Comparison of ENCODE assay signal across 8 cellular contexts in genomic region chr17:41688641-41689496, GRCh38. TPM values are rescaled to one million over a fixed set of nuclear protein-coding genes. Genes with fewer than 3 reads are reported as not detected.
DNase-seq lines count a peak whose midpoint lies in the region; ATAC-seq, FAIRE-seq and TF ChIP-seq lines count a peak whose summit lies in the region.

Gene EIF1 (plus strand): TSS chr17:41688885. CDS start chr17:41689039, 154 bp downstream.

- peak; percentile 100 for DNase-seq in BE2C
- DNase-seq in GM19240 (ENCODE audit: insufficient read length, low spot score) = peak; percentile 76
- peak; percentile 99 to 100 for DNase-seq in NCI-H526 (lab: John Stamatoyannopoulos, UW)
- DNase-seq in activated CD4-positive, alpha-beta T cell treated with anti-CD3 and anti-CD28 coated beads for 48 hours = peak; percentile 100
- DNase-seq in kidney tubule cell (ENCODE audit: low spot score) = peak; percentile 100
- DNase-seq in stimulated activated CD4-positive, alpha-beta T cell treated with anti-CD3 and anti-CD28 coated beads, Interleukin-1b, Interleukin-23, amount 100 ng/mL, for 24 hours (ENCODE audit: low read depth in 4 of 4, low spot score in 1 of 4) = peak; percentile 100

- H3K9me3 ChIP-seq in BE2C = no peaks in the 10 kb centered on the region

- H3K4me3 ChIP-seq in BE2C (ENCODE audit: low read depth, low read length) = peak within 1 kb of the TSS; percentile 99

- peak; percentile 66 for ATAC-seq in HG03460 (IDR thresholded peaks at IDR 0.05; ENCODE audit: unreplicated experiment)

- peaks cover 5% of the 10 kb centered on the region for H3K4me1 ChIP-seq in BE2C

- TF ChIP-seq CTCF in BE2C (IDR thresholded peaks at IDR 0.05; ENCODE audit: low read depth, low read length) = no peak

- H3K36me3 ChIP-seq in BE2C = peaks cover 44% of the 10 kb centered on the region

- FAIRE-seq in colon (lab: Jason Lieb, UNC) = peak; percentile 21

- H3K27me3 ChIP-seq in BE2C = no peaks in the 10 kb centered on the region

RNA-seq across cellular contexts. Expression of gene EIF1, which starts in this region (rescaled TPM):
- polyA plus RNA-seq in BE2C (2012; ENCODE audit: insufficient read depth, insufficient read length, low read depth) = 2,463 TPM

Comparison
In these comparisons a context has a peak if more than half of its experiments do, and no peak if none do; other contexts are left out.
1. Peak in every context shown above with its lines: DNase-seq, ATAC-seq and H3K4me3 ChIP-seq.